ENCODE assay signal across 12 cellular contexts in genomic region chr14:91866511-91867295, GRCh38. TPM values are rescaled to one million over a fixed set of nuclear protein-coding genes. Genes with fewer than 3 reads are reported as not detected.
DNase-seq lines count a peak whose midpoint lies in the region; ATAC-seq and TF ChIP-seq lines count a peak whose summit lies in the region.
"Had no signal": no experiment of that assay in that cellular context is flagged by ENCODE, and none has a peak within 500 bp of the region (broad histone marks: within the 10 kb centered on the region; RNA-seq: fewer than 3 reads in every experiment).

No MANE protein-coding gene starts in this region.

- no peak for TF ChIP-seq CTCF in HEK293 (tag by site-specific recombination; IDR thresholded peaks at IDR 0.05)

- H3K27me3 Mint-ChIP-seq in CD4-positive, alpha-beta memory T cell = no peaks in the 10 kb centered on the region

- peak; percentile 7 to 50 for ATAC-seq in activated naive CD4-positive, alpha-beta T cell treated with anti-CD3 and anti-CD28 coated beads, Interleukin-2, amount 50 U/mL, for 72 hours
- ATAC-seq in sciatic nerve (peak; percentile 30), HG02759 (IDR thresholded peaks at IDR 0.05; ENCODE audit: unreplicated experiment) (no peak)
- ATAC-seq: HepG2, PC-3 had no signal

- peak overlapping the region; percentile 79 for H3K27ac ChIP-seq in CD4-positive, alpha-beta memory T cell (ENCODE audit: low read depth, low read length)
- no peak overlapping the region for H3K27ac ChIP-seq in HEK293 (ENCODE audit: extremely low read depth, low read depth, low read length)

- CTCF ChIA-PET in CD4-positive, alpha-beta memory T cell (lab: Charles Lee; ENCODE audit: partially characterized antibody) = interaction anchor here (1.0 to 2.6 kb wide), 7 partner anchors 11 to 71 kb away, joined by 3 to 16 read pairs (median 3); no protein-coding TSS in a partner anchor
- CTCF ChIA-PET in HEK293 (lab: Yijun Ruan, JAX) = interaction anchor here (0.6 kb wide), 1 partner anchor 11 kb away, joined by 3 read pairs; no protein-coding TSS in a partner anchor

- no peaks in the 10 kb centered on the region for H3K9me3 Mint-ChIP-seq in CD4-positive, alpha-beta memory T cell
- H3K9me3 Mint-ChIP-seq in activated naive CD4-positive, alpha-beta T cell treated with anti-CD3 and anti-CD28 coated beads, Interleukin-2, amount 50 U/mL, for 72 hours = no peaks in the 10 kb centered on the region

- peak overlapping the region; percentile 76 to 93 for H3K4me3 ChIP-seq in CD4-positive, alpha-beta memory T cell (ENCODE audit: low read length in 2 of 2)
- no peak overlapping the region for H3K4me3 ChIP-seq in HEK293 (ENCODE audit: low read depth, low read length)

- H3K36me3 ChIP-seq in CD4-positive, alpha-beta memory T cell (ENCODE audit: insufficient read depth, low read length) = no peaks in the 10 kb centered on the region
- H3K36me3 ChIP-seq in HEK293 (ENCODE audit: control insufficient read depth in 2 of 2, insufficient read depth in 1 of 2, low read length in 2 of 2) = no peaks in the 10 kb centered on the region

- no peaks in the 10 kb centered on the region for H3K9me3 ChIP-seq in CD4-positive, alpha-beta memory T cell (ENCODE audit: control insufficient read depth in 1 of 2, low read length in 2 of 2)
- no peaks in the 10 kb centered on the region for H3K9me3 ChIP-seq in HEK293 (ENCODE audit: control insufficient read depth, insufficient read depth, low read depth, low read length)

- H3K27ac Mint-ChIP-seq in CD4-positive, alpha-beta memory T cell = peak overlapping the region; percentile 94 to 100 (median 97)
- H3K27ac Mint-ChIP-seq in activated naive CD4-positive, alpha-beta T cell treated with anti-CD3 and anti-CD28 coated beads, Interleukin-2, amount 50 U/mL, for 72 hours = peak overlapping the region; percentile 86 to 96

- H3K4me1 Mint-ChIP-seq in CD4-positive, alpha-beta memory T cell = peaks cover 47 to 96% (median 68%) of the 10 kb centered on the region in 4 donors

- no peak for DNase-seq in CD4-positive, alpha-beta memory T cell
- no peak for DNase-seq in activated naive CD4-positive, alpha-beta T cell treated with anti-CD3 and anti-CD28 coated beads, Interleukin-2, amount 50 U/mL, for 72 hours (ENCODE audit: low spot score in 2 of 2)
- DNase-seq in sciatic nerve (ENCODE audit: low spot score) (no peak), GF-D8 (lab: John Stamatoyannopoulos, UW) (no peak), NCI-H1436 treated with DMSO at 0.1 percent for 48 hours (lab: John Stamatoyannopoulos, UW) (no peak)
- DNase-seq: islet precursor cell, NCI-H1048 had no signal

- POLR2A ChIA-PET in CD4-positive, alpha-beta memory T cell (lab: Charles Lee; ENCODE audit: partially characterized antibody) = interaction anchor here (0.6 to 4.8 kb wide), 26 partner anchors 9 to 517 kb away, joined by 3 to 99 read pairs (median 6); partner anchors contain the start of gene PPP4R3A
- POLR2A ChIA-PET in HEK293 (lab: Yijun Ruan, JAX) = no interaction called here

- intact Hi-C loops in CD4-positive, alpha-beta memory T cell (cut with micrococcal nuclease) = loop anchor here (1.0 to 2.0 kb wide), 5 partner anchors 8 to 44 kb away; no protein-coding TSS in a partner anchor
- intact Hi-C loops in sciatic nerve (cut with DNase I) = no loop called here

- no peaks in the 10 kb centered on the region for H3K27me3 ChIP-seq in CD4-positive, alpha-beta memory T cell (ENCODE audit: insufficient read depth, low read length)

- peaks cover 22 to 34% of the 10 kb centered on the region in 2 donors for H3K36me3 Mint-ChIP-seq in CD4-positive, alpha-beta memory T cell
- peaks cover 0 to 6% of the 10 kb centered on the region in 2 donors for H3K36me3 Mint-ChIP-seq in activated naive CD4-positive, alpha-beta T cell treated with anti-CD3 and anti-CD28 coated beads, Interleukin-2, amount 50 U/mL, for 72 hours

- H3K4me1 ChIP-seq in CD4-positive, alpha-beta memory T cell (ENCODE audit: insufficient read depth, low read length) = peaks cover 79% of the 10 kb centered on the region
- peaks cover 11% of the 10 kb centered on the region for H3K4me1 ChIP-seq in HEK293 (ENCODE audit: control insufficient read depth, insufficient read depth, low read length)

- H3K4me3 Mint-ChIP-seq in CD4-positive, alpha-beta memory T cell = peak overlapping the region; percentile 97 to 100 (median 99)

TF ChIP-seq in HEK293, 187 proteins besides CTCF, POLR2A, EP300 and RAD21:
- TF ChIP-seq SCRT2 (tag by site-specific recombination; IDR thresholded peaks at IDR 0.05) (0 out of 2 replicates have a peak, but pooled peaks have one; percentile 1), ZNF157 (tag by site-specific recombination; IDR thresholded peaks at IDR 0.05) (no peak), ZSCAN18 (tag by site-specific recombination; IDR thresholded peaks at IDR 0.05) (no peak)

RNA-seq across cellular contexts. Expression of gene TC2N, which starts 0.6 kb away (rescaled TPM):
- total RNA-seq in CD4-positive, alpha-beta memory T cell = 100 to 1,000 TPM; 320 to 325 TPM
- polyA plus RNA-seq in CD4-positive, alpha-beta memory T cell = 100 to 1,000 TPM; 234 to 261 TPM
- total RNA-seq in activated naive CD4-positive, alpha-beta T cell treated with anti-CD3 and anti-CD28 coated beads, Interleukin-2, amount 50 U/mL, for 72 hours = 10 to 100 TPM; 33.4 to 42.8 TPM
- 13.2 TPM for total RNA-seq in sciatic nerve
- total RNA-seq: HepG2 had no signal
- polyA plus RNA-seq: endothelial cell of umbilical vein had no signal

Comparison
In these comparisons a context has a peak if more than half of its experiments do, and no peak if none do; other contexts are left out.
1. RNA of gene TC2N, which starts 0.6 kb away (total RNA-seq): 320 to 325 TPM in CD4-positive, alpha-beta memory T cell; 33.4 to 42.8 TPM in activated naive CD4-positive, alpha-beta T cell treated with anti-CD3 and anti-CD28 coated beads, Interleukin-2, amount 50 U/mL, for 72 hours and 13.2 TPM in sciatic nerve (single experiment); every median in the first group is over 4 times any median in the second.